Comparison of ENCODE assay signal across 22 cellular contexts in genomic region chr1:205496661-205497060, GRCh38. TPM values are rescaled to one million over a fixed set of nuclear protein-coding genes. Genes with fewer than 3 reads are reported as not detected.
"Had no signal": no experiment of that assay in that cellular context is flagged by ENCODE, and none has a peak within 500 bp of the region (broad histone marks: within the 10 kb centered on the region; RNA-seq: fewer than 3 reads in every experiment).

No MANE protein-coding gene starts in this region.

- H3K36me3 Mint-ChIP-seq: activated naive CD8-positive, alpha-beta T cell; WTC11 had no signal

- H3K4me3 Mint-ChIP-seq: activated naive CD4-positive, alpha-beta T cell treated with anti-CD3 and anti-CD28 coated beads for 36 hours; activated naive CD8-positive, alpha-beta T cell; activated T-helper 17 cell treated with anti-CD3 and anti-CD28 coated beads, Interleukin-2, amount 50 U/mL, for 72 hours; T-helper 1 cell treated with Interleukin-12 subunit alpha and Interleukin-12 subunit beta and Interleukin-4 antibody, amounts not matched to agents 30 μg/mL and 1 μg/mL, for 36 hours; WTC11 had no signal

- H3K4me1 ChIP-seq: colonic mucosa, SJSA1 had no signal

- H3K27me3 ChIP-seq: colonic mucosa, MG63 had no signal

- H3K9me3 Mint-ChIP-seq: activated naive CD4-positive, alpha-beta T cell treated with anti-CD3 and anti-CD28 coated beads for 36 hours; activated T-helper 17 cell treated with anti-CD3 and anti-CD28 coated beads, Interleukin-2, amount 50 U/mL, for 72 hours; T-helper 1 cell treated with Interleukin-12 subunit alpha and Interleukin-12 subunit beta and Interleukin-4 antibody, amounts not matched to agents 30 μg/mL and 1 μg/mL, for 36 hours had no signal

- H3K9me3 ChIP-seq: colonic mucosa, MG63, SJSA1 had no signal

- H3K4me3 ChIP-seq: colonic mucosa, MG63, SJSA1 had no signal

- H3K27ac ChIP-seq: colonic mucosa, KMS-11, SJSA1 had no signal

- H3K4me1 Mint-ChIP-seq: activated T-helper 17 cell treated with anti-CD3 and anti-CD28 coated beads, Interleukin-2, amount 50 U/mL, for 72 hours had no signal

- DNase-seq: activated CD4-positive, alpha-beta T cell treated with anti-CD3 and anti-CD28 coated beads for 48 hours; activated CD4-positive, alpha-beta T cell treated with anti-CD3 and anti-CD28 coated beads, Interleukin-2, amount 50 U/mL, for 4 hours; activated CD4-positive, CD25-positive, alpha-beta regulatory T cell treated with anti-CD3 and anti-CD28 coated beads, Interleukin-2, amount 50 U/mL, for 72 hours; activated gamma-delta T cell; activated naive CD4-positive, alpha-beta T cell treated with anti-CD3 and anti-CD28 coated beads for 36 hours; activated T-cell treated with anti-CD3 and anti-CD28 coated beads for 4 hours; activated T-cell treated with anti-CD3 and anti-CD28 coated beads, Interleukin-2, amount 50 U/mL, for 48 hours; colonic mucosa; MG63; MV-4-11; NCI-H1436 treated with DMSO at 0.1 percent for 48 hours; NCI-H524 treated with DMSO at 0.1 percent for 48 hours; PC-3; T-helper 9 cell had no signal

- FAIRE-seq: RCC 7860 had no signal

- H3K36me3 ChIP-seq: colonic mucosa, MG63, SJSA1 had no signal

- ATAC-seq: activated T-helper 17 cell treated with anti-CD3 and anti-CD28 coated beads, Interleukin-2, amount 50 U/mL, for 72 hours; PC-3; WTC11 had no signal

- H3K27ac Mint-ChIP-seq: activated naive CD4-positive, alpha-beta T cell treated with anti-CD3 and anti-CD28 coated beads for 36 hours; activated naive CD8-positive, alpha-beta T cell; activated T-helper 17 cell treated with anti-CD3 and anti-CD28 coated beads, Interleukin-2, amount 50 U/mL, for 72 hours; T-helper 1 cell treated with Interleukin-12 subunit alpha and Interleukin-12 subunit beta and Interleukin-4 antibody, amounts not matched to agents 30 μg/mL and 1 μg/mL, for 36 hours; WTC11 had no signal

RNA-seq across cellular contexts. Expression of gene BLACAT1, which starts 40.8 kb away (rescaled TPM):
- total RNA-seq: cardiac septum, SJSA1 had no signal
